1 cellular context compared by ENCODE assay signal in genomic region chr7:39248693-39249090, GRCh38.
A peak's percentile ranks its signal among the peaks of the same experiment; 100 is the strongest.
TF ChIP-seq lines count a peak whose summit lies in the region.

No MANE protein-coding gene starts in this region.

TF ChIP-seq in WTC11, 78 proteins besides CTCF, POLR2A, EP300 and RAD21 (continued from another document):
- TF ChIP-seq USF1 (CRISPR knock-in tag; IDR thresholded peaks at IDR 0.05) (0 out of 2 replicates have a peak, but pooled peaks have one; percentile 24), CREM (CRISPR knock-in tag; IDR thresholded peaks at IDR 0.05) (no peak)
